In genomic region chr7:97835296-97836138, GRCh38 we compare ENCODE assay signal across 8 cellular contexts. TPM values are rescaled to one million over a fixed set of nuclear protein-coding genes. Genes with fewer than 3 reads are reported as not detected.
DNase-seq lines count a peak whose midpoint lies in the region; ATAC-seq and TF ChIP-seq lines count a peak whose summit lies in the region.

No MANE protein-coding gene starts in this region.

- peak; percentile 86 for ATAC-seq in GM19467 (IDR thresholded peaks at IDR 0.05; ENCODE audit: unreplicated experiment)
- ATAC-seq in thoracic aorta (ENCODE audit: insufficient number of reproducible peaks, low FRiP score, low read depth), result no peak

- no peaks in the 10 kb centered on the region for H3K9me2 ChIP-seq in OCI-LY7 (ENCODE audit: insufficient read depth, low read length)

- no peaks in the 10 kb centered on the region for H3F3A ChIP-seq in neural progenitor cell (ENCODE audit: low read depth)

- no peak overlapping the region for H3K27ac ChIP-seq in OCI-LY7 (ENCODE audit: low read depth, low read length, poor library complexity, severe bottlenecking)
- no peak overlapping the region for H3K27ac ChIP-seq in fibroblast of lung (ENCODE audit: insufficient read depth, low read length)
- no peak overlapping the region for H3K27ac ChIP-seq in neural progenitor cell
- no peak overlapping the region for H3K27ac ChIP-seq in thoracic aorta

- H3K27ac Mint-ChIP-seq in Calu3 (ENCODE audit: unreplicated experiment), result no peak overlapping the region
- no peak overlapping the region for H3K27ac Mint-ChIP-seq in neural progenitor cell

- H2AFZ ChIP-seq in OCI-LY7 (ENCODE audit: low read length) (no peak overlapping the region), fibroblast of lung (ENCODE audit: low read length) (no peak overlapping the region), neural progenitor cell (replicated peaks) (peak overlapping the region; percentile 70)

- DNase-seq in Calu3 (peak; percentile 62), HUDEP-2 (lab: John Stamatoyannopoulos, UW; ENCODE audit: unreplicated experiment in 76 of 76) (peak in 48 of 76 experiments; percentile 1 to 54 (median 15)), OCI-LY7 (ENCODE audit: low spot score) (peak; percentile 71), fibroblast of lung (ENCODE audit: low read depth in 2 of 2) (peak; percentile 39 to 73), neural progenitor cell (ENCODE audit: low spot score) (peak; percentile 87), thoracic aorta (ENCODE audit: low spot score) (peak; percentile 13)
- peak; percentile 48 for DNase-seq in activated T-cell treated with anti-CD3 and anti-CD28 coated beads, Interleukin-2, amount 50 U/mL, for 1 hour

- H3K9ac ChIP-seq in fibroblast of lung (ENCODE audit: insufficient read depth, low read length) (no peak overlapping the region), neural progenitor cell (no peak overlapping the region)

- no peaks in the 10 kb centered on the region for H3K4me1 Mint-ChIP-seq in Calu3 (ENCODE audit: low read depth, unreplicated experiment)
- no peaks in the 10 kb centered on the region for H3K4me1 Mint-ChIP-seq in neural progenitor cell

- H3K36me3 ChIP-seq in OCI-LY7 (ENCODE audit: insufficient read depth, low read length) (no peaks in the 10 kb centered on the region), fibroblast of lung (ENCODE audit: control insufficient read depth, insufficient read depth, low read length) (no peaks in the 10 kb centered on the region), neural progenitor cell (no peaks in the 10 kb centered on the region), thoracic aorta (no peaks in the 10 kb centered on the region)

- H3K27me3 ChIP-seq in fibroblast of lung (ENCODE audit: control insufficient read depth, insufficient read depth, low read length) (peaks cover 4% of the 10 kb centered on the region), neural progenitor cell (no peaks in the 10 kb centered on the region), thoracic aorta (replicated peaks; ENCODE audit: insufficient read depth) (no peaks in the 10 kb centered on the region)

- H3K4me1 ChIP-seq in OCI-LY7 (ENCODE audit: insufficient read depth, low read length, poor library complexity, severe bottlenecking) (no peaks in the 10 kb centered on the region), fibroblast of lung (ENCODE audit: control insufficient read depth, extremely low read depth, insufficient read depth, low read length) (no peaks in the 10 kb centered on the region), neural progenitor cell (no peaks in the 10 kb centered on the region), thoracic aorta (ENCODE audit: control insufficient read depth in 1 of 2, low read depth in 2 of 2) (no peaks in the 10 kb centered on the region)

- no peaks in the 10 kb centered on the region for H3K9me3 Mint-ChIP-seq in Calu3 (ENCODE audit: low read depth, unreplicated experiment)
- H3K9me3 Mint-ChIP-seq in neural progenitor cell, result no peaks in the 10 kb centered on the region

- no TSS peak for BruUV-seq in Calu3 (replicated peaks; lab: Mats Ljungman, UMichigan)
- no TSS peak for BruUV-seq in OCI-LY7 (replicated peaks; lab: Mats Ljungman, UMichigan)

- H3K36me3 Mint-ChIP-seq in Calu3 (ENCODE audit: insufficient read depth, unreplicated experiment) (no peaks in the 10 kb centered on the region), neural progenitor cell (no peaks in the 10 kb centered on the region)

- H3K9me3 ChIP-seq in OCI-LY7 (ENCODE audit: low read length) (no peaks in the 10 kb centered on the region), fibroblast of lung (ENCODE audit: control insufficient read depth, insufficient read depth, low read depth, low read length) (no peaks in the 10 kb centered on the region), neural progenitor cell (ENCODE audit: low read depth) (no peaks in the 10 kb centered on the region), thoracic aorta (no peaks in the 10 kb centered on the region)

- POLR2A ChIA-PET in OCI-LY7 (lab: Charles Lee), result interaction anchor here (0.6 kb wide), 2 partner anchors 60 to 414 kb away, joined by 3 read pairs; no protein-coding TSS in a partner anchor

- H4K20me1 ChIP-seq in OCI-LY7 (ENCODE audit: insufficient read depth, low read length), result no peaks in the 10 kb centered on the region
- H4K20me1 ChIP-seq in fibroblast of lung (ENCODE audit: control insufficient read depth, extremely low read depth, insufficient read depth, low read length), result no peaks in the 10 kb centered on the region
- no peaks in the 10 kb centered on the region for H4K20me1 ChIP-seq in neural progenitor cell (ENCODE audit: low read depth)

- H3K27me3 Mint-ChIP-seq in Calu3 (ENCODE audit: unreplicated experiment), result peaks cover 45% of the 10 kb centered on the region
- H3K27me3 Mint-ChIP-seq in neural progenitor cell (ENCODE audit: insufficient read depth, low read depth), result peaks cover 2% of the 10 kb centered on the region

- H3K79me2 ChIP-seq in OCI-LY7 (ENCODE audit: insufficient read depth, low read depth, low read length), result no peaks in the 10 kb centered on the region
- no peaks in the 10 kb centered on the region for H3K79me2 ChIP-seq in fibroblast of lung (ENCODE audit: control insufficient read depth, insufficient read depth, low read length)
- H3K79me2 ChIP-seq in neural progenitor cell (ENCODE audit: low read depth), result no peaks in the 10 kb centered on the region

- H3K4me2 ChIP-seq in OCI-LY7 (ENCODE audit: low read length) (no peak overlapping the region), fibroblast of lung (ENCODE audit: extremely low read depth, insufficient read depth, low read length) (no peak overlapping the region), neural progenitor cell (no peak overlapping the region)

- H3K4me3 ChIP-seq in OCI-LY7 (ENCODE audit: low read depth, low read length, poor library complexity, severe bottlenecking) (no peak overlapping the region), fibroblast of lung (replicated peaks in 1 of 4; ENCODE audit: control extremely low read depth in 1 of 4, insufficient read depth in 1 of 4, low read depth in 3 of 4, low read length in 4 of 4) (no peak overlapping the region), neural progenitor cell (no peak overlapping the region), thoracic aorta (no peak overlapping the region)

- intact Hi-C loops in Calu3 (cut with micrococcal nuclease; ENCODE audit: unreplicated experiment) (loop anchor here (1.0 to 5.0 kb wide), 3 partner anchors 336 to 731 kb away; no protein-coding TSS in a partner anchor), OCI-LY7 (cut with micrococcal nuclease; ENCODE audit: unreplicated experiment) (loop anchor here (1.0 to 10.0 kb wide), 2 partner anchors 331 to 731 kb away; no protein-coding TSS in a partner anchor)

- H3K4me3 Mint-ChIP-seq in Calu3 (ENCODE audit: low read depth, unreplicated experiment), result no peak overlapping the region
- no peak overlapping the region for H3K4me3 Mint-ChIP-seq in neural progenitor cell

- CTCF ChIA-PET in Calu3 (lab: Charles Lee) (interaction anchor here (0.6 to 2.0 kb wide), 2 partner anchors 336 to 731 kb away, joined by 3 to 6 read pairs; no protein-coding TSS in a partner anchor), OCI-LY7 (lab: Charles Lee; ENCODE audit: unreplicated experiment) (no interaction called here)

- peak; percentile 32 for TF ChIP-seq CTCF in Calu3 (IDR thresholded peaks at IDR 0.05; ENCODE audit: unreplicated experiment)
- peak; percentile 89 for TF ChIP-seq CTCF in OCI-LY7 (conservative IDR thresholded peaks at IDR 0.05; ENCODE audit: low read length)
- peak; percentile 61 to 69 for TF ChIP-seq CTCF in fibroblast of lung (conservative IDR thresholded peaks at IDR 0.05 in 1 of 2, IDR thresholded peaks at IDR 0.05 in 1 of 2; ENCODE audit: low read depth in 1 of 2, low read length in 2 of 2)
- peak; percentile 84 for TF ChIP-seq CTCF in neural progenitor cell (IDR thresholded peaks at IDR 0.05)
- TF ChIP-seq CTCF in thoracic aorta (IDR thresholded peaks at IDR 0.05), result peak; percentile 49

RNA-seq across cellular contexts. Expression of gene ASNS, which starts 36.7 kb away (rescaled TPM):
- 52.9 and 64.0 TPM in 2 replicates for total RNA-seq in Calu3 (2022)
- total RNA-seq in OCI-LY7 (2014; rRNA removed; shearing (Covaris generic)), result 109 and 124 TPM in 2 replicates
- total RNA-seq in OCI-LY7 (2022), result 283 and 308 TPM in 2 replicates
- total RNA-seq in fibroblast of lung, result 72.7 and 116 TPM in 2 replicates
- 26.8 and 37.8 TPM in 2 replicates for polyA plus RNA-seq in fibroblast of lung
- polyA plus RNA-seq in fibroblast of lung (2012), result 35.3 and 53.9 TPM in 2 replicates
- 12.2 and 51.6 TPM in 2 replicates for polyA minus RNA-seq in fibroblast of lung (ENCODE audit: low replicate concordance)
- 16.6 and 33.3 TPM in 2 replicates for total RNA-seq in neural progenitor cell (ENCODE audit: low replicate concordance)
- 10 to 100 TPM; 18.1 to 21.9 TPM for total RNA-seq in thoracic aorta

Comparison
In these comparisons a context has a peak if more than half of its experiments do, and no peak if none do; other contexts are left out.
1. DNase-seq: peak in every context shown above with its lines; median percentile 87 in neural progenitor cell; 71 in OCI-LY7; 62 in Calu3; 56 in fibroblast of lung; 48 in activated T-cell treated with anti-CD3 and anti-CD28 coated beads, Interleukin-2, amount 50 U/mL, for 1 hour; 15 in HUDEP-2; 13 in thoracic aorta.
2. CTCF ChIP-seq: peak in every context shown above with its lines; median percentile 89 in OCI-LY7; 84 in neural progenitor cell; 65 in fibroblast of lung; 49 in thoracic aorta; 32 in Calu3.